Comparison of ENCODE assay signal across 8 cellular contexts in genomic region chr20:23049201-23049932, GRCh38. TPM values are rescaled to one million over a fixed set of nuclear protein-coding genes. Genes with fewer than 3 reads are reported as not detected.
DNase-seq lines count a peak whose midpoint lies in the region; ATAC-seq and TF ChIP-seq lines count a peak whose summit lies in the region.

Gene THBD (minus strand): TSS chr20:23049672. CDS start chr20:23049504, 168 bp downstream.

- no peak within 1 kb of the TSS for H3K27ac Mint-ChIP-seq in WTC11

- H3K27ac ChIP-seq in osteoblast (ENCODE audit: low read depth, low read length): no peak within 1 kb of the TSS

- H4K20me1 ChIP-seq in osteoblast (ENCODE audit: insufficient read depth, low read length): no peaks in the 10 kb centered on the region

- peaks cover 86% of the 10 kb centered on the region for H3K27me3 Mint-ChIP-seq in WTC11 (ENCODE audit: low read depth)

- H3K27me3 ChIP-seq in osteoblast (ENCODE audit: insufficient read depth, low read length): peaks cover 22% of the 10 kb centered on the region

- H3K4me1 Mint-ChIP-seq in WTC11: peaks cover 28% of the 10 kb centered on the region

- peak within 1 kb of the TSS; percentile 75 for H3K4me3 ChIP-seq in osteoblast (ENCODE audit: insufficient read depth, low read length)

- H3K79me2 ChIP-seq in osteoblast (ENCODE audit: insufficient read depth, low read length): no peaks in the 10 kb centered on the region

- H3K9me3 Mint-ChIP-seq in WTC11: no peaks in the 10 kb centered on the region

- H2AFZ ChIP-seq in osteoblast (ENCODE audit: low read length): peak within 1 kb of the TSS; percentile 74

- no peaks in the 10 kb centered on the region for H3K9me3 ChIP-seq in osteoblast (ENCODE audit: low read depth, low read length)

- peak within 1 kb of the TSS; percentile 89 for H3K4me3 Mint-ChIP-seq in WTC11

- ATAC-seq in WTC11 (peak; percentile 23), HG03520 (IDR thresholded peaks at IDR 0.05; ENCODE audit: unreplicated experiment) (no peak), GM21576 (IDR thresholded peaks at IDR 0.05; ENCODE audit: unreplicated experiment) (no peak)

- POLR2A ChIA-PET in WTC11 (lab: Charles Lee): no interaction called here

- peak within 1 kb of the TSS; percentile 80 for H3K4me2 ChIP-seq in osteoblast (ENCODE audit: insufficient read depth, low read length)

- no peak for TF ChIP-seq CTCF in WTC11 (IDR thresholded peaks at IDR 0.05)
- TF ChIP-seq CTCF in osteoblast (IDR thresholded peaks at IDR 0.05; ENCODE audit: extremely low read depth, low read depth, low read length): no peak

- no peaks in the 10 kb centered on the region for H3K36me3 Mint-ChIP-seq in WTC11

- peak; percentile 12 for DNase-seq in DMS153 treated with DMSO at 0.1 percent for 48 hours (lab: John Stamatoyannopoulos, UW; ENCODE audit: unreplicated experiment)
- DNase-seq in DMS153 (lab: John Stamatoyannopoulos, UW): no peak
- DNase-seq in WTC11 (ENCODE audit: low spot score): peak; percentile 56
- peak; percentile 69 for DNase-seq in glomerular visceral epithelial cell (ENCODE audit: extremely low spot score)
- DNase-seq in osteoblast (ENCODE audit: insufficient read length, low spot score, missing footprints): no peak
- DNase-seq in stimulated activated CD4-positive, alpha-beta T cell treated with anti-CD3 and anti-CD28 coated beads, Interleukin-4, amount 100 ng/mL, for 1 hour: no peak

- peaks cover 13% of the 10 kb centered on the region for H3K4me1 ChIP-seq in osteoblast (ENCODE audit: insufficient read depth, low read length)

- H3K36me3 ChIP-seq in osteoblast (ENCODE audit: insufficient read depth, low read length): no peaks in the 10 kb centered on the region

- CTCF ChIA-PET in WTC11 (lab: Charles Lee): interaction anchor here (0.5 to 6.0 kb wide), 23 partner anchors 7 to 640 kb away, joined by 3 to 126 read pairs (median 12); partner anchors contain the start of genes NXT1 and SSTR4

TF ChIP-seq in WTC11, 78 proteins besides CTCF, POLR2A, EP300 and RAD21 (continues in another document):
- TF ChIP-seq IRF1 (CRISPR knock-in tag; IDR thresholded peaks at IDR 0.05): peak; percentile 53; the same call in 1 of the 2 replicates
- TF ChIP-seq NFE2L1 (CRISPR knock-in tag; IDR thresholded peaks at IDR 0.05): peak; percentile 78; the same call in 1 of the 2 replicates
- TF ChIP-seq MYBL2 (CRISPR knock-in tag; IDR thresholded peaks at IDR 0.05): peak; percentile 45
- TF ChIP-seq NR1H2 (CRISPR knock-in tag; IDR thresholded peaks at IDR 0.05): no peak
- TF ChIP-seq CREB1 (CRISPR knock-in tag; IDR thresholded peaks at IDR 0.05): 0 out of 2 replicates have a peak, but pooled peaks have one; percentile 24
- TF ChIP-seq ELF4 (CRISPR knock-in tag; IDR thresholded peaks at IDR 0.05; ENCODE audit: low read depth): no peak
- TF ChIP-seq ZNF232 (CRISPR knock-in tag; IDR thresholded peaks at IDR 0.05): no peak
- no peak for TF ChIP-seq ATF6 (CRISPR knock-in tag; IDR thresholded peaks at IDR 0.05)
- TF ChIP-seq MLX (CRISPR knock-in tag; IDR thresholded peaks at IDR 0.05): no peak
- TF ChIP-seq ZNF138 (CRISPR knock-in tag; conservative IDR thresholded peaks at IDR 0.05): no peak
- no peak for TF ChIP-seq ZNF263 (CRISPR knock-in tag; IDR thresholded peaks at IDR 0.05; ENCODE audit: low read depth)
- TF ChIP-seq FOXP4 (CRISPR knock-in tag; IDR thresholded peaks at IDR 0.05): peak; percentile 83
- TF ChIP-seq E2F5 (CRISPR knock-in tag; IDR thresholded peaks at IDR 0.05): peak; percentile 67; the same call in 1 of the 2 replicates
- TF ChIP-seq FOXK1 (CRISPR knock-in tag; IDR thresholded peaks at IDR 0.05): no peak
- TF ChIP-seq ZNF317 (CRISPR knock-in tag; IDR thresholded peaks at IDR 0.05; ENCODE audit: borderline replicate concordance, low read depth): no peak
- no peak for TF ChIP-seq PREB (CRISPR knock-in tag; IDR thresholded peaks at IDR 0.05; ENCODE audit: borderline replicate concordance)
- no peak for TF ChIP-seq ZMAT4 (CRISPR knock-in tag; IDR thresholded peaks at IDR 0.05)
- TF ChIP-seq HMGXB4 (CRISPR knock-in tag; IDR thresholded peaks at IDR 0.05): no peak
- no peak for TF ChIP-seq NFATC4 (CRISPR knock-in tag; IDR thresholded peaks at IDR 0.05)

RNA-seq across cellular contexts. Expression of gene THBD, which starts in this region (rescaled TPM):
- total RNA-seq in WTC11 (2021): 0.34 to 1.0 TPM (median 0.92 TPM) in 3 replicates
- total RNA-seq in osteoblast: 0.29 and 0.36 TPM in 2 replicates

Comparison
In these comparisons a context has a peak if more than half of its experiments do, and no peak if none do; other contexts are left out.
1. DNase-seq: peak in DMS153 treated with DMSO at 0.1 percent for 48 hours (single experiment), WTC11 (single experiment) and glomerular visceral epithelial cell (single experiment); none in DMS153 (single experiment), osteoblast (single experiment) and stimulated activated CD4-positive, alpha-beta T cell treated with anti-CD3 and anti-CD28 coated beads, Interleukin-4, amount 100 ng/mL, for 1 hour (single experiment).